Comparison of ENCODE assay signal across 1 cellular context in genomic region chr15:33328105-33328504, GRCh38.
TF ChIP-seq lines count a peak whose summit lies in the region.

No MANE protein-coding gene starts in this region.

TF ChIP-seq in WTC11, 78 proteins besides CTCF, POLR2A, EP300 and RAD21 (continued from another document):
- TF ChIP-seq ATF2 (CRISPR knock-in tag; IDR thresholded peaks at IDR 0.05; ENCODE audit: borderline replicate concordance, low read depth) (no peak), FOXP4 (CRISPR knock-in tag; IDR thresholded peaks at IDR 0.05) (no peak), MYBL2 (CRISPR knock-in tag; IDR thresholded peaks at IDR 0.05) (no peak), ZNF671 (CRISPR knock-in tag; IDR thresholded peaks at IDR 0.05) (no peak), MLX (CRISPR knock-in tag; IDR thresholded peaks at IDR 0.05) (no peak), PRRX2 (CRISPR knock-in tag; IDR thresholded peaks at IDR 0.05) (no peak), SP1 (CRISPR knock-in tag; conservative IDR thresholded peaks at IDR 0.05) (no peak), ZNF425 (CRISPR knock-in tag; conservative IDR thresholded peaks at IDR 0.05) (no peak), ZNF263 (CRISPR knock-in tag; IDR thresholded peaks at IDR 0.05; ENCODE audit: low read depth) (no peak)
